ENCODE assay signal across 18 cellular contexts in genomic region chr18:7676253-7676873, GRCh38.
A peak's percentile ranks its signal among the peaks of the same experiment; 100 is the strongest.
DNase-seq lines count a peak whose midpoint lies in the region; ATAC-seq, FAIRE-seq and TF ChIP-seq lines count a peak whose summit lies in the region.
"Had no signal": no experiment of that assay in that cellular context is flagged by ENCODE, and none has a peak within 500 bp of the region (broad histone marks: within the 10 kb centered on the region; RNA-seq: fewer than 3 reads in every experiment).

No MANE protein-coding gene starts in this region.

- dilution Hi-C loops in mammary epithelial cell (cut with HindIII; ENCODE audit: low sequenced_read_pairs): no loop called here

- H3K36me3 ChIP-seq in mammary epithelial cell (ENCODE audit: insufficient read depth, low read length): no peaks in the 10 kb centered on the region
- H3K36me3 ChIP-seq: SJSA1 had no signal

- H3K4me1 Mint-ChIP-seq in MCF 10A (ENCODE audit: insufficient read depth, unreplicated experiment): peaks cover 11% of the 10 kb centered on the region
- H3K4me1 Mint-ChIP-seq: CD14-positive monocyte, H9, IgD-negative memory B cell had no signal

- TF ChIP-seq CTCF in MCF 10A (IDR thresholded peaks at IDR 0.05; ENCODE audit: unreplicated experiment): no peak
- no peak for TF ChIP-seq CTCF in mammary epithelial cell (conservative IDR thresholded peaks at IDR 0.05 in 1 of 2, IDR thresholded peaks at IDR 0.05 in 1 of 2; ENCODE audit: extremely low read depth in 1 of 2, insufficient read depth in 1 of 2, low read depth in 1 of 2, low read length in 2 of 2)
- no peak for TF ChIP-seq CTCF in fibroblast of the aortic adventitia (IDR thresholded peaks at IDR 0.05; ENCODE audit: insufficient read depth, low read length)

- H3K27me3 Mint-ChIP-seq in MCF 10A (ENCODE audit: insufficient read depth, unreplicated experiment): no peaks in the 10 kb centered on the region
- H3K27me3 Mint-ChIP-seq: IgD-negative memory B cell had no signal

- H2AFZ ChIP-seq in mammary epithelial cell (ENCODE audit: low read depth, low read length): no peak overlapping the region

- no peak overlapping the region for H3K9ac ChIP-seq in mammary epithelial cell (ENCODE audit: insufficient read depth, low read length)

- H3K4me3 ChIP-seq in mammary epithelial cell (replicated peaks in 1 of 3; ENCODE audit: insufficient read depth in 1 of 3, low read depth in 2 of 3, low read length in 3 of 3) (no peak overlapping the region), fibroblast of the aortic adventitia (ENCODE audit: low read depth, low read length) (no peak overlapping the region)
- H3K4me3 ChIP-seq: SJSA1 had no signal

- DNase-seq in MCF 10A (ENCODE audit: unreplicated experiment) (no peak), mammary epithelial cell (no peak), fibroblast of the aortic adventitia (ENCODE audit: low read depth) (peak; percentile 9), myocyte (ENCODE audit: low read depth) (peak; percentile 28), urothelium cell line (ENCODE audit: low spot score) (no peak), foreskin melanocyte (no peak), DMS153 treated with DMSO at 0.1 percent for 48 hours (lab: John Stamatoyannopoulos, UW; ENCODE audit: unreplicated experiment) (no peak)
- DNase-seq: 8988T, DND-41, H9, NCI-H1694 treated with DMSO at 0.1 percent for 48 hours, NCI-H524, NCI-H82 had no signal

- CTCF ChIA-PET in MCF 10A (lab: Yijun Ruan, JAX) (no interaction called here), mammary epithelial cell (lab: Charles Lee; ENCODE audit: low non-redundant PET) (interaction anchor here (0.6 kb wide), 1 partner anchor 97 kb away, joined by 8 read pairs; no protein-coding TSS in a partner anchor)

- H3K9me3 ChIP-seq in mammary epithelial cell (replicated peaks; ENCODE audit: insufficient read depth, low read length): no peaks in the 10 kb centered on the region
- H3K9me3 ChIP-seq: SJSA1 had no signal

- no peaks in the 10 kb centered on the region for H3K9me3 Mint-ChIP-seq in MCF 10A (ENCODE audit: unreplicated experiment)
- H3K9me3 Mint-ChIP-seq: H9 had no signal

- H3K4me1 ChIP-seq in mammary epithelial cell (ENCODE audit: insufficient read depth, low read length): no peaks in the 10 kb centered on the region
- H3K4me1 ChIP-seq: SJSA1 had no signal

- H3K36me3 Mint-ChIP-seq in MCF 10A (ENCODE audit: insufficient read depth, unreplicated experiment): no peaks in the 10 kb centered on the region
- H3K36me3 Mint-ChIP-seq: CD14-positive monocyte had no signal

- no peak overlapping the region for H3K27ac ChIP-seq in mammary epithelial cell (ENCODE audit: insufficient read depth, low read depth, low read length)
- H3K27ac ChIP-seq: SJSA1 had no signal

- WGBS in mammary epithelial cell (ENCODE audit: low coverage, missing lambda C conversion rate): over 99% methylated on average over 8 of the region's 8 CpGs

- H3K79me2 ChIP-seq in mammary epithelial cell (ENCODE audit: insufficient read depth, low read length): peaks cover 13% of the 10 kb centered on the region

- no peaks in the 10 kb centered on the region for H3K27me3 ChIP-seq in mammary epithelial cell (ENCODE audit: insufficient read depth, low read length)
- H3K27me3 ChIP-seq: SJSA1 had no signal

- FAIRE-seq in urothelium cell line (lab: Jason Lieb, UNC): peak; percentile 83
- FAIRE-seq: HTR-8/SVneo had no signal

- intact Hi-C loops in MCF 10A (cut with micrococcal nuclease): no loop called here
- intact Hi-C loops in mammary epithelial cell (cut with micrococcal nuclease): no loop called here

- peak overlapping the region; percentile 1 for H3K27ac Mint-ChIP-seq in MCF 10A (ENCODE audit: low read depth, unreplicated experiment)
- H3K27ac Mint-ChIP-seq: CD14-positive monocyte, H9 had no signal

- no peak overlapping the region for H3K4me2 ChIP-seq in mammary epithelial cell (ENCODE audit: insufficient read depth, low read depth, low read length)

- in situ Hi-C loops in mammary epithelial cell (cut with MboI; ENCODE audit: low sequenced_read_pairs in 2 of 2): no loop called here

- H3K4me3 Mint-ChIP-seq in MCF 10A (ENCODE audit: unreplicated experiment): no peak overlapping the region
- H3K4me3 Mint-ChIP-seq: CD14-positive monocyte, H9, IgD-negative memory B cell had no signal

- H4K20me1 ChIP-seq in mammary epithelial cell (ENCODE audit: insufficient read depth, low read length): no peaks in the 10 kb centered on the region

- no peak for ATAC-seq in HG03432 (IDR thresholded peaks at IDR 0.05; ENCODE audit: unreplicated experiment)

- BruUV-seq in MCF 10A (replicated peaks; lab: Mats Ljungman, UMichigan) (no TSS peak), mammary epithelial cell (replicated peaks; lab: Mats Ljungman, UMichigan) (no TSS peak)

- POLR2A ChIA-PET in MCF 10A (lab: Yijun Ruan, JAX): interaction anchor here (0.7 kb wide), 1 partner anchor 57 kb away, joined by 3 read pairs; no protein-coding TSS in a partner anchor

Comparison
In these comparisons a context has a peak if more than half of its experiments do, and no peak if none do; other contexts are left out.
1. DNase-seq: peak in fibroblast of the aortic adventitia (single experiment) and myocyte (single experiment); none in MCF 10A (single experiment), mammary epithelial cell (single experiment), urothelium cell line (single experiment), foreskin melanocyte (single experiment) and DMS153 treated with DMSO at 0.1 percent for 48 hours (single experiment).